Comparison of ENCODE assay signal across 18 cellular contexts in the genomic region with DNA sequence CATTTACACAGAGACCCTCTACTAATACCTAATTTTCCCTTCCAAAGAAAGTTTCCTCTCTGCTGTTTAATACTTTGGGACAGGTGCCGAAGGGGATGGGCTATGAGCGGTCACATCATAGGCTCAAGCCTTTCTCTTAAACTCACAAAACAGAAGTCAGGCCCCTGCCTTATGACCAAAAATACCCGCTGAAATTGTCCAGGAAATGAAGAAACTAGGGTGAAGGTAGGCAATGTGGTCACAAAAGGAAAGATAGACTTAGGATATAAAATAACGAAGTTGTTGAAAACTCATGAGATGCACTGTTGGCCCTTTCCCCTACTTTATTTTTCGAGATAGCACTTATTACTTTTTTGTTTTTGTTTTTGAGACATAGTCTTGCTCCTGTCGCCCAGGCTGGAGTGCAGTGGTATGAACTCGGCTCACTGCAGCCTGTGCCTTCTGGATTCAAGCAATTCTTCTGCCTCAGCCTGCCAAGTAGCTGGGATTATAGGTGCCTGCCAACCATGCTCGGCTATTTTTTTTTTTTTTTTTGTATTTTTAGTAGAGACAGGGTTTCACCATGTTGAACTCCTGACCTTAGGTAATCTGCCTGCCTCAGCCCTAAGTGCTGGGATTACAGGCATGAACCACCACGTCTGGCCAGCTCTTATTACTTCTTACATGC. TPM values are rescaled to one million over a fixed set of nuclear protein-coding genes. Genes with fewer than 3 reads are reported as not detected.
DNase-seq lines count a peak whose midpoint lies in the region; ATAC-seq and TF ChIP-seq lines count a peak whose summit lies in the region.
"Had no signal": no experiment of that assay in that cellular context is flagged by ENCODE, and none has a peak within 500 bp of the region (broad histone marks: within the 10 kb centered on the region; RNA-seq: fewer than 3 reads in every experiment).

No MANE protein-coding gene starts in this region.

- H3K9me3 ChIP-seq in ascending aorta (no peaks in the 10 kb centered on the region), right cardiac atrium (ENCODE audit: control insufficient read depth, low read length) (no peaks in the 10 kb centered on the region), tibial artery (no peaks in the 10 kb centered on the region)
- H3K9me3 ChIP-seq: adrenal gland had no signal

- peaks cover 8 to 31% of the 10 kb centered on the region in 2 donors for H3K4me1 ChIP-seq in ascending aorta
- peaks cover 13% of the 10 kb centered on the region for H3K4me1 ChIP-seq in right cardiac atrium (ENCODE audit: control insufficient read depth, insufficient read depth, low read length)
- peaks cover 0 to 64% (median 42%) of the 10 kb centered on the region in 4 donors for H3K4me1 ChIP-seq in tibial artery

- H3K36me3 ChIP-seq in ascending aorta, result no peaks in the 10 kb centered on the region
- H3K36me3 ChIP-seq in tibial artery, result no peaks in the 10 kb centered on the region
- H3K36me3 ChIP-seq: adrenal gland had no signal

- H3K27ac ChIP-seq in ascending aorta, result peak overlapping the region; percentile 63 to 76
- H3K27ac ChIP-seq in right cardiac atrium (ENCODE audit: low read length), result peak overlapping the region; percentile 64
- H3K27ac ChIP-seq in tibial artery, result peak overlapping the region; percentile 61 to 71
- H3K27ac ChIP-seq: adrenal gland, foreskin keratinocyte had no signal

- ATAC-seq in right cardiac atrium (peak in 1 of 2 donors; percentile 27), HG02759 (IDR thresholded peaks at IDR 0.05; ENCODE audit: unreplicated experiment) (no peak)
- ATAC-seq: activated T-cell treated with anti-CD3 and anti-CD28 coated beads, Interleukin-2, amount 50 U/mL, for 72 hours had no signal

- 49% methylated on average over 9 of the region's 9 CpGs for WGBS in right cardiac atrium

- peak; percentile 12 to 58 for DNase-seq in NOMO-1 (lab: John Stamatoyannopoulos, UW; ENCODE audit: unreplicated experiment in 2 of 2)
- DNase-seq in ascending aorta (ENCODE audit: low spot score in 2 of 2), result no peak
- DNase-seq in right cardiac atrium, result peak in 2 of 3 donors; percentile 55 to 66
- no peak for DNase-seq in tibial artery
- no peak for DNase-seq in NCI-H345 treated with DMSO at 0.1 percent for 48 hours (lab: John Stamatoyannopoulos, UW; ENCODE audit: unreplicated experiment)
- no peak for DNase-seq in SHP77 treated with DMSO at 0.1 percent for 48 hours (lab: John Stamatoyannopoulos, UW)
- no peak for DNase-seq in hippocampal formation (lab: John Stamatoyannopoulos, UW)
- DNase-seq: activated CD4-positive, alpha-beta T cell treated with anti-CD3 and anti-CD28 coated beads, Interleukin-2, amount 50 U/mL, for 48 hours; activated T-cell treated with anti-CD3 and anti-CD28 coated beads, Interleukin-2, amount 50 U/mL, for 72 hours; CD4-positive, alpha-beta T cell; dorsolateral prefrontal cortex; immature natural killer cell; KG1; NCI-H146; NCI-H510A had no signal

- H3K4me3 ChIP-seq in ascending aorta (no peak overlapping the region), right cardiac atrium (ENCODE audit: low read length) (no peak overlapping the region), tibial artery (peak overlapping the region in 1 of 2 donors; percentile 4)
- H3K4me3 ChIP-seq: adrenal gland, dorsolateral prefrontal cortex had no signal

- no peak for TF ChIP-seq CTCF in ascending aorta (IDR thresholded peaks at IDR 0.05)
- TF ChIP-seq CTCF in tibial artery (IDR thresholded peaks at IDR 0.05), result no peak

- intact Hi-C loops in ascending aorta (cut with DNase I) (loop anchor here (2.0 to 10.0 kb wide), 3 partner anchors 15 to 931 kb away; no protein-coding TSS in a partner anchor), right cardiac atrium (cut with DNase I) (no loop called here), tibial artery (cut with DNase I; ENCODE audit: low total_unique reads) (no loop called here)

- H3K27me3 ChIP-seq in ascending aorta (no peaks in the 10 kb centered on the region), right cardiac atrium (ENCODE audit: control insufficient read depth, insufficient read depth) (no peaks in the 10 kb centered on the region), tibial artery (no peaks in the 10 kb centered on the region)
- H3K27me3 ChIP-seq: adrenal gland, foreskin keratinocyte had no signal

RNA-seq across cellular contexts. Expression of gene SLC8A1, which starts 16.3 kb away (rescaled TPM):
- total RNA-seq in ascending aorta (5.6 TPM), right cardiac atrium (100 to 1,000 TPM; 761 to 907 (median 821) TPM)
- polyA plus RNA-seq in right cardiac atrium, result 41.8 TPM

Comparison
In these comparisons a context has a peak if more than half of its experiments do, and no peak if none do; other contexts are left out.
1. DNase-seq: peak in NOMO-1 (2 of 2) and right cardiac atrium (2 of 3); none in ascending aorta (0 of 2), tibial artery (0 of 2), NCI-H345 treated with DMSO at 0.1 percent for 48 hours (single experiment), SHP77 treated with DMSO at 0.1 percent for 48 hours (single experiment) and hippocampal formation (0 of 2).
2. RNA of gene SLC8A1, which starts 16.3 kb away (total RNA-seq): 761 to 907 TPM in right cardiac atrium; 5.6 TPM in ascending aorta (single experiment); every median in the first group is over 100 times any median in the second.
3. Peak in every context shown above with its lines, with median percentiles within 50 percentile points of each other: H3K27ac ChIP-seq.